ENCODE assay signal across 1 cellular context in genomic region chr10:95278061-95278988, GRCh38.
TF ChIP-seq lines count a peak whose summit lies in the region.

No MANE protein-coding gene starts in this region.

TF ChIP-seq in HepG2, 621 proteins besides CTCF, POLR2A, EP300 and RAD21 (continued from another document and continues in another):
- TF ChIP-seq, protein P1, sequence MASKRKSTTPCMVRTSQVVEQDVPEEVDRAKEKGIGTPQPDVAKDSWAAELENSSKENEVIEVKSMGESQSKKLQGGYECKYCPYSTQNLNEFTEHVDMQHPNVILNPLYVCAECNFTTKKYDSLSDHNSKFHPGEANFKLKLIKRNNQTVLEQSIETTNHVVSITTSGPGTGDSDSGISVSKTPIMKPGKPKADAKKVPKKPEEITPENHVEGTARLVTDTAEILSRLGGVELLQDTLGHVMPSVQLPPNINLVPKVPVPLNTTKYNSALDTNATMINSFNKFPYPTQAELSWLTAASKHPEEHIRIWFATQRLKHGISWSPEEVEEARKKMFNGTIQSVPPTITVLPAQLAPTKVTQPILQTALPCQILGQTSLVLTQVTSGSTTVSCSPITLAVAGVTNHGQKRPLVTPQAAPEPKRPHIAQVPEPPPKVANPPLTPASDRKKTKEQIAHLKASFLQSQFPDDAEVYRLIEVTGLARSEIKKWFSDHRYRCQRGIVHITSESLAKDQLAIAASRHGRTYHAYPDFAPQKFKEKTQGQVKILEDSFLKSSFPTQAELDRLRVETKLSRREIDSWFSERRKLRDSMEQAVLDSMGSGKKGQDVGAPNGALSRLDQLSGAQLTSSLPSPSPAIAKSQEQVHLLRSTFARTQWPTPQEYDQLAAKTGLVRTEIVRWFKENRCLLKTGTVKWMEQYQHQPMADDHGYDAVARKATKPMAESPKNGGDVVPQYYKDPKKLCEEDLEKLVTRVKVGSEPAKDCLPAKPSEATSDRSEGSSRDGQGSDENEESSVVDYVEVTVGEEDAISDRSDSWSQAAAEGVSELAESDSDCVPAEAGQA (IDR thresholded peaks at IDR 0.05; ENCODE audit: low read depth): no peak
- TF ChIP-seq, protein P1 (CRISPR knock-in tag; IDR thresholded peaks at IDR 0.05; ENCODE audit: borderline replicate concordance): no peak
- no peak for TF ChIP-seq MAFG (CRISPR knock-in tag; IDR thresholded peaks at IDR 0.05)
- TF ChIP-seq, protein P2, sequence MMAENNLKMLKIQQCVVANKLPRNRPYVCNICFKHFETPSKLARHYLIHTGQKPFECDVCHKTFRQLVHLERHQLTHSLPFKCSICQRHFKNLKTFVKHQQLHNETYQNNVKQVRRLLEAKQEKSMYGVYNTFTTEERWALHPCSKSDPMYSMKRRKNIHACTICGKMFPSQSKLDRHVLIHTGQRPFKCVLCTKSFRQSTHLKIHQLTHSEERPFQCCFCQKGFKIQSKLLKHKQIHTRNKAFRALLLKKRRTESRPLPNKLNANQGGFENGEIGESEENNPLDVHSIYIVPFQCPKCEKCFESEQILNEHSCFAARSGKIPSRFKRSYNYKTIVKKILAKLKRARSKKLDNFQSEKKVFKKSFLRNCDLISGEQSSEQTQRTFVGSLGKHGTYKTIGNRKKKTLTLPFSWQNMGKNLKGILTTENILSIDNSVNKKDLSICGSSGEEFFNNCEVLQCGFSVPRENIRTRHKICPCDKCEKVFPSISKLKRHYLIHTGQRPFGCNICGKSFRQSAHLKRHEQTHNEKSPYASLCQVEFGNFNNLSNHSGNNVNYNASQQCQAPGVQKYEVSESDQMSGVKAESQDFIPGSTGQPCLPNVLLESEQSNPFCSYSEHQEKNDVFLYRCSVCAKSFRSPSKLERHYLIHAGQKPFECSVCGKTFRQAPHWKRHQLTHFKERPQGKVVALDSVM (CRISPR knock-in tag; IDR thresholded peaks at IDR 0.05): 0 out of 2 replicates have a peak, but pooled peaks have one; percentile 37
- TF ChIP-seq NCOR1 (IDR thresholded peaks at IDR 0.05; ENCODE audit: borderline replicate concordance, low read length): peak; percentile 75; the same call in 1 of the 2 replicates
- TF ChIP-seq FOXO1 (CRISPR knock-in tag; IDR thresholded peaks at IDR 0.05): peak; percentile 91
- TF ChIP-seq KLF15 (CRISPR knock-in tag; IDR thresholded peaks at IDR 0.05; ENCODE audit: borderline replicate concordance): no peak
- 0 out of 2 replicates have a peak, but pooled peaks have one; percentile 40 for TF ChIP-seq KLF6 (CRISPR knock-in tag; IDR thresholded peaks at IDR 0.05)
- TF ChIP-seq SIN3B (IDR thresholded peaks at IDR 0.05; ENCODE audit: low read length): no peak
- no peak for TF ChIP-seq FOXC1 (CRISPR knock-in tag; IDR thresholded peaks at IDR 0.05; ENCODE audit: borderline replicate concordance)
- TF ChIP-seq, protein P3, sequence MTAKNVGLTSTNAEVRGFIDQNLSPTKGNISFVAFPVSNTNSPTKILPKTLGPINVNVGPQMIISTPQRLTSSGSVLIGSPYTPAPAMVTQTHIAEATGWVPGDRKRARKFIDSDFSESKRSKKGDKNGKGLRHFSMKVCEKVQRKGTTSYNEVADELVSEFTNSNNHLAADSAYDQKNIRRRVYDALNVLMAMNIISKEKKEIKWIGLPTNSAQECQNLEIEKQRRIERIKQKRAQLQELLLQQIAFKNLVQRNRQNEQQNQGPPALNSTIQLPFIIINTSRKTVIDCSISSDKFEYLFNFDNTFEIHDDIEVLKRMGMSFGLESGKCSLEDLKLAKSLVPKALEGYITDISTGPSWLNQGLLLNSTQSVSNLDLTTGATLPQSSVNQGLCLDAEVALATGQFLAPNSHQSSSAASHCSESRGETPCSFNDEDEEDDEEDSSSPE (CRISPR knock-in tag; IDR thresholded peaks at IDR 0.05): peak; percentile 37; the same call in 1 of the 2 replicates
- no peak for TF ChIP-seq BORCS8-MEF2B (CRISPR knock-in tag; IDR thresholded peaks at IDR 0.05)
- TF ChIP-seq, protein P4, sequence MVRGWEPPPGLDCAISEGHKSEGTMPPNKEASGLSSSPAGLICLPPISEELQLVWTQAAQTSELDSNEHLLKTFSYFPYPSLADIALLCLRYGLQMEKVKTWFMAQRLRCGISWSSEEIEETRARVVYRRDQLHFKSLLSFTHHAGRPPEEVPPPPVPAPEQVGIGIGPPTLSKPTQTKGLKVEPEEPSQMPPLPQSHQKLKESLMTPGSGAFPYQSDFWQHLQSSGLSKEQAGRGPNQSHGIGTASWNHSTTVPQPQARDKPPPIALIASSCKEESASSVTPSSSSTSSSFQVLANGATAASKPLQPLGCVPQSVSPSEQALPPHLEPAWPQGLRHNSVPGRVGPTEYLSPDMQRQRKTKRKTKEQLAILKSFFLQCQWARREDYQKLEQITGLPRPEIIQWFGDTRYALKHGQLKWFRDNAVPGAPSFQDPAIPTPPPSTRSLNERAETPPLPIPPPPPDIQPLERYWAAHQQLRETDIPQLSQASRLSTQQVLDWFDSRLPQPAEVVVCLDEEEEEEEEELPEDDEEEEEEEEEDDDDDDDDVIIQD (CRISPR knock-in tag; IDR thresholded peaks at IDR 0.05; ENCODE audit: low read depth): no peak; the same call in 1 of the 2 replicates
- TF ChIP-seq ZNF672 (CRISPR knock-in tag; IDR thresholded peaks at IDR 0.05): no peak
- no peak for TF ChIP-seq REXO4 (CRISPR knock-in tag; IDR thresholded peaks at IDR 0.05; ENCODE audit: borderline replicate concordance)
- peak; percentile 77; the same call in 1 of the 2 replicates for TF ChIP-seq ZNF34 (CRISPR knock-in tag; IDR thresholded peaks at IDR 0.05; ENCODE audit: borderline replicate concordance)
- TF ChIP-seq ARNT2 (CRISPR knock-in tag; IDR thresholded peaks at IDR 0.05; ENCODE audit: low read depth): no peak
- no peak for TF ChIP-seq ZNF572 (CRISPR knock-in tag; IDR thresholded peaks at IDR 0.05)
- TF ChIP-seq ZNF24 (IDR thresholded peaks at IDR 0.05): no peak
- no peak for TF ChIP-seq ZNF75D (CRISPR knock-in tag; IDR thresholded peaks at IDR 0.05; ENCODE audit: borderline replicate concordance)
- TF ChIP-seq ZNF747 (CRISPR knock-in tag; IDR thresholded peaks at IDR 0.05; ENCODE audit: borderline replicate concordance): peak; percentile 69; the same call in 1 of the 2 replicates
- TF ChIP-seq ZMYM2 (CRISPR knock-in tag; IDR thresholded peaks at IDR 0.05): peak; percentile 77
- 0 out of 2 replicates have a peak, but pooled peaks have one; percentile 45 for TF ChIP-seq ZNF12 (CRISPR knock-in tag; IDR thresholded peaks at IDR 0.05)
- TF ChIP-seq ZNF83 (CRISPR knock-in tag; IDR thresholded peaks at IDR 0.05; ENCODE audit: borderline replicate concordance): no peak
- peak; percentile 97 for TF ChIP-seq HDAC2 (CRISPR knock-in tag; IDR thresholded peaks at IDR 0.05)
- peak; percentile 73; the same call in 1 of the 2 replicates for TF ChIP-seq ZSCAN5A (CRISPR knock-in tag; IDR thresholded peaks at IDR 0.05; ENCODE audit: borderline replicate concordance)
- peak; percentile 99 for TF ChIP-seq NCOA2 (CRISPR knock-in tag; IDR thresholded peaks at IDR 0.05)
- TF ChIP-seq, protein P5, sequence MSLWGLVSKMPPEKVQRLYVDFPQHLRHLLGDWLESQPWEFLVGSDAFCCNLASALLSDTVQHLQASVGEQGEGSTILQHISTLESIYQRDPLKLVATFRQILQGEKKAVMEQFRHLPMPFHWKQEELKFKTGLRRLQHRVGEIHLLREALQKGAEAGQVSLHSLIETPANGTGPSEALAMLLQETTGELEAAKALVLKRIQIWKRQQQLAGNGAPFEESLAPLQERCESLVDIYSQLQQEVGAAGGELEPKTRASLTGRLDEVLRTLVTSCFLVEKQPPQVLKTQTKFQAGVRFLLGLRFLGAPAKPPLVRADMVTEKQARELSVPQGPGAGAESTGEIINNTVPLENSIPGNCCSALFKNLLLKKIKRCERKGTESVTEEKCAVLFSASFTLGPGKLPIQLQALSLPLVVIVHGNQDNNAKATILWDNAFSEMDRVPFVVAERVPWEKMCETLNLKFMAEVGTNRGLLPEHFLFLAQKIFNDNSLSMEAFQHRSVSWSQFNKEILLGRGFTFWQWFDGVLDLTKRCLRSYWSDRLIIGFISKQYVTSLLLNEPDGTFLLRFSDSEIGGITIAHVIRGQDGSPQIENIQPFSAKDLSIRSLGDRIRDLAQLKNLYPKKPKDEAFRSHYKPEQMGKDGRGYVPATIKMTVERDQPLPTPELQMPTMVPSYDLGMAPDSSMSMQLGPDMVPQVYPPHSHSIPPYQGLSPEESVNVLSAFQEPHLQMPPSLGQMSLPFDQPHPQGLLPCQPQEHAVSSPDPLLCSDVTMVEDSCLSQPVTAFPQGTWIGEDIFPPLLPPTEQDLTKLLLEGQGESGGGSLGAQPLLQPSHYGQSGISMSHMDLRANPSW (CRISPR knock-in tag; IDR thresholded peaks at IDR 0.05; ENCODE audit: borderline replicate concordance): no peak
- no peak for TF ChIP-seq ZNF460 (CRISPR knock-in tag; IDR thresholded peaks at IDR 0.05; ENCODE audit: borderline replicate concordance)
- 0 out of 2 replicates have a peak, but pooled peaks have one; percentile 11 for TF ChIP-seq BHLHE40 (IDR thresholded peaks at IDR 0.05; ENCODE audit: low read length)
- TF ChIP-seq, protein P6, sequence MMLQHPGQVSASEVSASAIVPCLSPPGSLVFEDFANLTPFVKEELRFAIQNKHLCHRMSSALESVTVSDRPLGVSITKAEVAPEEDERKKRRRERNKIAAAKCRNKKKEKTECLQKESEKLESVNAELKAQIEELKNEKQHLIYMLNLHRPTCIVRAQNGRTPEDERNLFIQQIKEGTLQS (CRISPR knock-in tag; IDR thresholded peaks at IDR 0.05): peak; percentile 71; the same call in 1 of the 2 replicates
- peak; percentile 99 for TF ChIP-seq FOXA3 (CRISPR knock-in tag; IDR thresholded peaks at IDR 0.05)
- TF ChIP-seq, protein P7, sequence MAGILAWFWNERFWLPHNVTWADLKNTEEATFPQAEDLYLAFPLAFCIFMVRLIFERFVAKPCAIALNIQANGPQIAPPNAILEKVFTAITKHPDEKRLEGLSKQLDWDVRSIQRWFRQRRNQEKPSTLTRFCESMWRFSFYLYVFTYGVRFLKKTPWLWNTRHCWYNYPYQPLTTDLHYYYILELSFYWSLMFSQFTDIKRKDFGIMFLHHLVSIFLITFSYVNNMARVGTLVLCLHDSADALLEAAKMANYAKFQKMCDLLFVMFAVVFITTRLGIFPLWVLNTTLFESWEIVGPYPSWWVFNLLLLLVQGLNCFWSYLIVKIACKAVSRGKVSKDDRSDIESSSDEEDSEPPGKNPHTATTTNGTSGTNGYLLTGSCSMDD (CRISPR knock-in tag; IDR thresholded peaks at IDR 0.05): no peak
- peak; percentile 93 for TF ChIP-seq CBFB (CRISPR knock-in tag; IDR thresholded peaks at IDR 0.05)
- no peak for TF ChIP-seq FOXA1 (IDR thresholded peaks at IDR 0.05)
- peak; percentile 99 for TF ChIP-seq FOXA1 (CRISPR knock-in tag; IDR thresholded peaks at IDR 0.05)
- TF ChIP-seq, protein P8, sequence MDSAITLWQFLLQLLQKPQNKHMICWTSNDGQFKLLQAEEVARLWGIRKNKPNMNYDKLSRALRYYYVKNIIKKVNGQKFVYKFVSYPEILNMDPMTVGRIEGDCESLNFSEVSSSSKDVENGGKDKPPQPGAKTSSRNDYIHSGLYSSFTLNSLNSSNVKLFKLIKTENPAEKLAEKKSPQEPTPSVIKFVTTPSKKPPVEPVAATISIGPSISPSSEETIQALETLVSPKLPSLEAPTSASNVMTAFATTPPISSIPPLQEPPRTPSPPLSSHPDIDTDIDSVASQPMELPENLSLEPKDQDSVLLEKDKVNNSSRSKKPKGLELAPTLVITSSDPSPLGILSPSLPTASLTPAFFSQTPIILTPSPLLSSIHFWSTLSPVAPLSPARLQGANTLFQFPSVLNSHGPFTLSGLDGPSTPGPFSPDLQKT (CRISPR knock-in tag; IDR thresholded peaks at IDR 0.05; ENCODE audit: borderline replicate concordance): no peak
- peak; percentile 58; the same call in 1 of the 2 replicates for TF ChIP-seq NR2C2 (CRISPR knock-in tag; IDR thresholded peaks at IDR 0.05; ENCODE audit: borderline replicate concordance)
- TF ChIP-seq TRIM24 (CRISPR knock-in tag; IDR thresholded peaks at IDR 0.05): no peak
- peak; percentile 53 for TF ChIP-seq ELF1 (CRISPR knock-in tag; IDR thresholded peaks at IDR 0.05)
- no peak for TF ChIP-seq ZFP36L1 (CRISPR knock-in tag; IDR thresholded peaks at IDR 0.05)
- no peak for TF ChIP-seq MAF1 (CRISPR knock-in tag; IDR thresholded peaks at IDR 0.05; ENCODE audit: borderline replicate concordance)
- no peak for TF ChIP-seq KLF12 (CRISPR knock-in tag; IDR thresholded peaks at IDR 0.05; ENCODE audit: borderline replicate concordance)
- no peak for TF ChIP-seq RFX3 (CRISPR knock-in tag; IDR thresholded peaks at IDR 0.05)
- TF ChIP-seq HNF4G (IDR thresholded peaks at IDR 0.05; ENCODE audit: borderline replicate concordance, low read depth, low read length): no peak; the same call in 1 of the 2 replicates
- 0 out of 2 replicates have a peak, but pooled peaks have one; percentile 29 for TF ChIP-seq HNF4G (CRISPR knock-in tag; IDR thresholded peaks at IDR 0.05; ENCODE audit: borderline replicate concordance, low read depth)
- 0 out of 2 replicates have a peak, but pooled peaks have one; percentile 41 for TF ChIP-seq ZNF547 (CRISPR knock-in tag; IDR thresholded peaks at IDR 0.05)
- TF ChIP-seq ZNF224 (CRISPR knock-in tag; IDR thresholded peaks at IDR 0.05): 0 out of 2 replicates have a peak, but pooled peaks have one; percentile 52
- peak; percentile 87; the same call in 1 of the 2 replicates for TF ChIP-seq MED13 (CRISPR knock-in tag; IDR thresholded peaks at IDR 0.05)
- TF ChIP-seq LCORL (IDR thresholded peaks at IDR 0.05): no peak
- peak; percentile 84 for TF ChIP-seq LCORL (CRISPR knock-in tag; IDR thresholded peaks at IDR 0.05)
- no peak for TF ChIP-seq FOXM1 (CRISPR knock-in tag; IDR thresholded peaks at IDR 0.05)
- TF ChIP-seq KAT2B (IDR thresholded peaks at IDR 0.05; ENCODE audit: borderline replicate concordance, low read depth, low read length): no peak
- TF ChIP-seq ZNF124 (CRISPR knock-in tag; IDR thresholded peaks at IDR 0.05): no peak
